Comparison of ENCODE assay signal across 8 cellular contexts in genomic region chr20:5569021-5569420, GRCh38. TPM values are rescaled to one million over a fixed set of nuclear protein-coding genes. Genes with fewer than 3 reads are reported as not detected.
A peak's percentile ranks its signal among the peaks of the same experiment; 100 is the strongest.
DNase-seq lines count a peak whose midpoint lies in the region; ATAC-seq and TF ChIP-seq lines count a peak whose summit lies in the region.

No MANE protein-coding gene starts in this region.

- no peak for ATAC-seq in GM19452 (IDR thresholded peaks at IDR 0.05; ENCODE audit: unreplicated experiment)

- no peaks in the 10 kb centered on the region for H3K9me3 Mint-ChIP-seq in nephron progenitor cell

- no peak overlapping the region for H3K4me3 ChIP-seq in epithelial cell of proximal tubule (ENCODE audit: low read depth, low read length)

- no peaks in the 10 kb centered on the region for H3K4me1 Mint-ChIP-seq in nephron progenitor cell

- no peaks in the 10 kb centered on the region for H3K27me3 Mint-ChIP-seq in nephron progenitor cell (ENCODE audit: low read depth, poor library complexity)

- no peak overlapping the region for H3K27ac Mint-ChIP-seq in nephron progenitor cell

- DNase-seq in CMK (ENCODE audit: low read depth) (peak; percentile 32), H4 (ENCODE audit: low spot score) (peak; percentile 33), NCI-H2227 (lab: John Stamatoyannopoulos, UW; ENCODE audit: unreplicated experiment) (peak; percentile 55), epithelial cell of proximal tubule (ENCODE audit: low read depth) (no peak), nephron progenitor cell (no peak), NCI-H128 (lab: John Stamatoyannopoulos, UW; ENCODE audit: unreplicated experiment) (no peak)
- DNase-seq in activated CD4-positive, alpha-beta T cell treated with anti-CD3 and anti-CD28 coated beads for 48 hours: peak; percentile 57

- peaks cover 32% of the 10 kb centered on the region for H3K36me3 Mint-ChIP-seq in nephron progenitor cell (ENCODE audit: low read depth)

- no peak overlapping the region for H3K4me3 Mint-ChIP-seq in nephron progenitor cell

- TF ChIP-seq CTCF in epithelial cell of proximal tubule (conservative IDR thresholded peaks at IDR 0.05; ENCODE audit: low read depth, low read length) (peak; percentile 54), nephron progenitor cell (IDR thresholded peaks at IDR 0.05) (peak; percentile 14)

RNA-seq across cellular contexts. Expression of gene GPCPD1, which starts 41.8 kb away (rescaled TPM):
- total RNA-seq in H4 (2014; rRNA removed; shearing (Covaris generic)): 1.4 and 4.5 TPM in 2 replicates
- total RNA-seq in epithelial cell of proximal tubule: 3.9 and 5.5 TPM in 2 replicates

Comparison
In these comparisons a context has a peak if more than half of its experiments do, and no peak if none do; other contexts are left out.
1. DNase-seq: peak in CMK (single experiment), H4 (single experiment), NCI-H2227 (single experiment) and activated CD4-positive, alpha-beta T cell treated with anti-CD3 and anti-CD28 coated beads for 48 hours (single experiment); none in epithelial cell of proximal tubule (single experiment), nephron progenitor cell (single experiment) and NCI-H128 (single experiment).